In the genomic region with DNA sequence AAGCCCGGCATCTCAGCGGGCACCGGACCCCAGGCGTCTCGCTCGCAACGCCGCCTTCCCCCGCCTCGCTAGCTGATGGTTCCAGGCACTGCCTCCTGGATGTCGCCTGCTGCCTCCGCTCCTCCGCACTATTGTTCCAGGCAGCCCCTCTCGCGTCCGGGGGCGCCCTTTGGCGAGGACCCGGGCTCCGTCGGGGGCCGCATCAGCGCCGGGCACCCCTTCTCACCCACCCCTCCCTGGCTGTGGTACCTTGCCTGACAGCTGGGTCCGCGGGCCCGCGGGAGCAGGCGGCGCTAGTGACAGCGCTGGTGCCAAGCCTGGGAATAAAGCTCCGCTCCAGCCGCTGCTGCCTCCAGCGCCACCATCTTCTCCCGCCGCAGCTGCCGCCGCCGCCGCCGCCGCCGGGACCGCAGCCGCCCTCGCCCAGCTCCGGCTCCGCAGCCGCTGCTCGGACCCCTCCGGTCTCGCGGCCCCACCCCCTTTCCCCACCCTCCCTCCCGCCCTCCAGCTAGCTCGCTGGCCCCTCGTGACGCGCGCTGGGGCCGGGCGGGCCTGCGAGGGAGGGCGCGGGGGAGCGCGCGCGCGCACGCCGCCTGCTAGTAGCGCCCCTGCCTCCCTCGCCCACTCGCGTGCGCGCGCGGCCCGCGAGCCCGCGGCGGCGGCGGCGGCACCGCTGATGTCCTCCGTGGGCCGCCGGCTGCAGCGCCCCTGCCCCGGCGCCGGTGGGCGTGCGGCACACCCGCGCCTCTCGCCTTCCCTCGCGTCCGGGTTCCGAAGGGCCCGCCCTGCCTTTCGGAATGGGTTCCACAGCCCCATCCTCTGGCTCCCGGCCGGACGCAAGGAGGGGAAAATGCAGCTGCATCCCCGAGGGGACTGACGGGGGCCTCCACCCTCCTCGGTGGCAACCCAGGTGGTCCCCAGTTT, we compare ENCODE assay signal across 8 cellular contexts.
DNase-seq lines count a peak whose midpoint lies in the region; ATAC-seq lines count a peak whose summit lies in the region.

A gene (minus strand): TSS at position 468 of the 924 bp plus-strand sequence.

- ATAC-seq in HG02943 (IDR thresholded peaks at IDR 0.05; ENCODE audit: low read depth, unreplicated experiment), result peak; percentile 37

- H3K27ac ChIP-seq in epithelial cell of prostate, result peak within 1 kb of the TSS; percentile 3

- peak; percentile 75 to 82 for DNase-seq in NCI-H2081 (lab: John Stamatoyannopoulos, UW)
- no peak for DNase-seq in NCI-H2081 treated with DMSO at 0.1 percent for 48 hours (lab: John Stamatoyannopoulos, UW)
- DNase-seq in NCI-H2196 treated with DMSO at 0.1 percent for 48 hours (lab: John Stamatoyannopoulos, UW; ENCODE audit: unreplicated experiment), result peak; percentile 38
- peak; percentile 60 for DNase-seq in activated CD8-positive, alpha-beta memory T cell treated with anti-CD3 and anti-CD28 coated beads, Interleukin-2, amount 50 U/mL, for 48 hours
- DNase-seq in epithelial cell of prostate (ENCODE audit: low read depth, low spot score), result no peak
- peak; percentile 75 for DNase-seq in middle frontal gyrus (ENCODE audit: extremely low spot score, low spot score)
- DNase-seq in stimulated activated CD8-positive, alpha-beta memory T cell treated with anti-CD3 and anti-CD28 coated beads, Interleukin-4, amount 100 ng/mL, for 48 hours, result peak; percentile 39

Comparison
In these comparisons a context has a peak if more than half of its experiments do, and no peak if none do; other contexts are left out.
1. DNase-seq: peak in NCI-H2081 (2 of 2), NCI-H2196 treated with DMSO at 0.1 percent for 48 hours (single experiment), activated CD8-positive, alpha-beta memory T cell treated with anti-CD3 and anti-CD28 coated beads, Interleukin-2, amount 50 U/mL, for 48 hours (single experiment), middle frontal gyrus (single experiment) and stimulated activated CD8-positive, alpha-beta memory T cell treated with anti-CD3 and anti-CD28 coated beads, Interleukin-4, amount 100 ng/mL, for 48 hours (single experiment); none in NCI-H2081 treated with DMSO at 0.1 percent for 48 hours (single experiment) and epithelial cell of prostate (single experiment).